In genomic region chr1:41098657-41099207, GRCh38 we compare ENCODE assay signal across 19 cellular contexts.
"Had no signal": no experiment of that assay in that cellular context is flagged by ENCODE, and none has a peak within 500 bp of the region (broad histone marks: within the 10 kb centered on the region; RNA-seq: fewer than 3 reads in every experiment).

No MANE protein-coding gene starts in this region.

- H3K27me3 Mint-ChIP-seq: naive B cell had no signal

- H3K27me3 ChIP-seq: colonic mucosa, esophagus squamous epithelium, neutrophil, sigmoid colon, uterus had no signal

- H3K36me3 ChIP-seq: colonic mucosa, esophagus squamous epithelium, lower lobe of right lung, neutrophil, sigmoid colon, uterus had no signal

- H3K27ac ChIP-seq: colonic mucosa, esophagus squamous epithelium, lower lobe of right lung, neutrophil, sigmoid colon had no signal

- H3K27ac Mint-ChIP-seq: nephron progenitor cell had no signal

- DNase-seq: cerebellar nuclear complex; colonic mucosa; dermis blood vessel endothelial cell; esophagus squamous epithelium; foreskin fibroblast; hypothalamus; kidney glomerular epithelial cell; lower lobe of right lung; mesenchymal stem cell; midbrain; naive B cell; nephron progenitor cell; sigmoid colon; small intestine; stimulated activated CD4-positive, alpha-beta T cell treated with anti-CD3 and anti-CD28 coated beads, Interleukin-12 subunit alpha, Interleukin-12 subunit beta, amount 100 ng/mL, for 4 hours; stimulated activated naive CD4-positive, alpha-beta T cell treated with Interleukin-2 at 50 U/mL for 16 hours; trophoblast cell; uterus had no signal

- H3K4me3 Mint-ChIP-seq: naive B cell, nephron progenitor cell had no signal

- H3K4me3 ChIP-seq: colonic mucosa, esophagus squamous epithelium, lower lobe of right lung, sigmoid colon, uterus had no signal

- H3K9me3 Mint-ChIP-seq: naive B cell, nephron progenitor cell had no signal

- H3K9me3 ChIP-seq: colonic mucosa, esophagus squamous epithelium, lower lobe of right lung, neutrophil, sigmoid colon, uterus had no signal

- ATAC-seq: lower lobe of right lung had no signal
